Comparison of ENCODE assay signal across 20 cellular contexts in genomic region chr11:45486461-45486860, GRCh38.
DNase-seq lines count a peak whose midpoint lies in the region; ATAC-seq and TF ChIP-seq lines count a peak whose summit lies in the region.
"Had no signal": no experiment of that assay in that cellular context is flagged by ENCODE, and none has a peak within 500 bp of the region (broad histone marks: within the 10 kb centered on the region; RNA-seq: fewer than 3 reads in every experiment).

No MANE protein-coding gene starts in this region.

- H3K27me3 Mint-ChIP-seq in endodermal cell (ENCODE audit: insufficient read depth) (peaks cover 3% of the 10 kb centered on the region), neural progenitor cell (ENCODE audit: insufficient read depth, low read depth) (peaks cover 16% of the 10 kb centered on the region)

- H3K9ac ChIP-seq in endodermal cell (ENCODE audit: extremely low read depth, low read length, poor library complexity, severe bottlenecking) = no peak overlapping the region
- no peak overlapping the region for H3K9ac ChIP-seq in neural progenitor cell
- H3K9ac ChIP-seq: BLaER1 had no signal

- TF ChIP-seq CTCF in RWPE2 (IDR thresholded peaks at IDR 0.05; ENCODE audit: poor library complexity, severe bottlenecking) = no peak
- TF ChIP-seq CTCF in endodermal cell (conservative IDR thresholded peaks at IDR 0.05) = no peak
- no peak for TF ChIP-seq CTCF in neural progenitor cell (IDR thresholded peaks at IDR 0.05)
- TF ChIP-seq CTCF in stomach (IDR thresholded peaks at IDR 0.05) = no peak

- H3K4me2 ChIP-seq in neural progenitor cell = no peak overlapping the region
- H3K4me2 ChIP-seq: BLaER1, GM23338 had no signal

- TF ChIP-seq POLR2A in stomach (IDR thresholded peaks at IDR 0.05) = no peak

- peaks cover 24% of the 10 kb centered on the region for H3K27me3 ChIP-seq in RWPE2 (ENCODE audit: insufficient read depth, poor library complexity, severe bottlenecking)
- no peaks in the 10 kb centered on the region for H3K27me3 ChIP-seq in endodermal cell (ENCODE audit: control insufficient read depth, insufficient read depth, low read length, poor library complexity, severe bottlenecking)
- peaks cover 5% of the 10 kb centered on the region for H3K27me3 ChIP-seq in neural progenitor cell
- H3K27me3 ChIP-seq in stomach = peaks cover 0 to 68% (median 5%) of the 10 kb centered on the region in 3 donors
- H3K27me3 ChIP-seq: BLaER1 had no signal

- H4K20me1 ChIP-seq in neural progenitor cell (ENCODE audit: low read depth) = no peaks in the 10 kb centered on the region
- H4K20me1 ChIP-seq: BLaER1 had no signal

- H3K4me3 Mint-ChIP-seq in endodermal cell = no peak overlapping the region
- H3K4me3 Mint-ChIP-seq in neural progenitor cell = no peak overlapping the region
- H3K4me3 Mint-ChIP-seq: B cell; CD4-positive, CD25-positive, alpha-beta regulatory T cell; CD8-positive, alpha-beta T cell; GM23338; H9 had no signal

- H3K4me1 Mint-ChIP-seq in endodermal cell = peaks cover 20% of the 10 kb centered on the region
- H3K4me1 Mint-ChIP-seq in neural progenitor cell = peaks cover 44% of the 10 kb centered on the region
- H3K4me1 Mint-ChIP-seq: B cell; CD4-positive, CD25-positive, alpha-beta regulatory T cell had no signal

- no peak for TF ChIP-seq EP300 in stomach (IDR thresholded peaks at IDR 0.05)

- WGBS in endodermal cell (ENCODE audit: insufficient coverage in 1 of 2, insufficient read length in 1 of 2), 2 experiments = 82 to 93% methylated on average over 2 to 5 of the region's 6 CpGs
- 87 to 91% (median 89%) methylated on average over 6 of the region's 6 CpGs for WGBS in stomach, 5 donors

- H3K36me3 Mint-ChIP-seq in endodermal cell (ENCODE audit: low read depth) (no peaks in the 10 kb centered on the region), neural progenitor cell (no peaks in the 10 kb centered on the region)
- H3K36me3 Mint-ChIP-seq: CD4-positive, CD25-positive, alpha-beta regulatory T cell; CD8-positive, alpha-beta T cell had no signal

- no peak overlapping the region for H2AFZ ChIP-seq in neural progenitor cell (replicated peaks)
- H2AFZ ChIP-seq: GM23338 had no signal

- no peak for ATAC-seq in RWPE2 (ENCODE audit: low read depth)
- ATAC-seq: CD8-positive, alpha-beta T cell; GM12878; GM23338 had no signal

- H3K27ac Mint-ChIP-seq in endodermal cell (no peak overlapping the region), neural progenitor cell (peak overlapping the region; percentile 15)
- H3K27ac Mint-ChIP-seq: B cell; CD8-positive, alpha-beta T cell; GM23338; H9 had no signal

- H3K4me3 ChIP-seq in RWPE2 (ENCODE audit: severe bottlenecking) (no peak overlapping the region), endodermal cell (ENCODE audit: low read length) (no peak overlapping the region), neural progenitor cell (no peak overlapping the region), stomach (no peak overlapping the region)
- H3K4me3 ChIP-seq: BLaER1, GM12878, GM23338 had no signal

- H3K9me3 ChIP-seq in RWPE2 (ENCODE audit: severe bottlenecking) (no peaks in the 10 kb centered on the region), endodermal cell (ENCODE audit: control insufficient read depth, low read length) (no peaks in the 10 kb centered on the region), neural progenitor cell (ENCODE audit: low read depth) (no peaks in the 10 kb centered on the region), stomach (no peaks in the 10 kb centered on the region)
- H3K9me3 ChIP-seq: BLaER1 had no signal

- DNase-seq in RWPE2 (ENCODE audit: low spot score) (peak; percentile 9), endodermal cell (peak; percentile 13), neural progenitor cell (ENCODE audit: low spot score) (no peak), stomach (peak; percentile 22), retina (no peak), activated gamma-delta T cell (lab: John Stamatoyannopoulos, UW) (no peak), COLO668 (lab: John Stamatoyannopoulos, UW; ENCODE audit: unreplicated experiment) (no peak)
- DNase-seq: CD4-positive, CD25-positive, alpha-beta regulatory T cell; CD8-positive, alpha-beta T cell; DMS 273 treated with DMSO at 0.1 percent for 48 hours; DMS79; EL; GDM1; H9 had no signal

- H3K36me3 ChIP-seq in RWPE2 (ENCODE audit: low read depth) = no peaks in the 10 kb centered on the region
- H3K36me3 ChIP-seq in endodermal cell (ENCODE audit: control insufficient read depth, insufficient read depth, low read length) = no peaks in the 10 kb centered on the region
- no peaks in the 10 kb centered on the region for H3K36me3 ChIP-seq in neural progenitor cell
- H3K36me3 ChIP-seq in stomach = no peaks in the 10 kb centered on the region
- H3K36me3 ChIP-seq: BLaER1 had no signal

- H3K9me3 Mint-ChIP-seq in endodermal cell (no peaks in the 10 kb centered on the region), neural progenitor cell (no peaks in the 10 kb centered on the region)
- H3K9me3 Mint-ChIP-seq: CD8-positive, alpha-beta T cell; GM23338; H9 had no signal

- H3K27ac ChIP-seq in RWPE2 (ENCODE audit: poor library complexity, severe bottlenecking) (no peak overlapping the region), endodermal cell (ENCODE audit: low read depth, low read length) (no peak overlapping the region), neural progenitor cell (no peak overlapping the region), stomach (no peak overlapping the region)
- H3K27ac ChIP-seq: 22Rv1, BLaER1, C4-2B had no signal

- intact Hi-C loops in stomach (cut with DNase I; ENCODE audit: low total_unique reads) = no loop called here

- H3K79me2 ChIP-seq in neural progenitor cell (ENCODE audit: low read depth) = no peaks in the 10 kb centered on the region

- H3F3A ChIP-seq in neural progenitor cell (ENCODE audit: low read depth) = no peaks in the 10 kb centered on the region

- no peaks in the 10 kb centered on the region for H3K4me1 ChIP-seq in RWPE2 (ENCODE audit: insufficient read depth, poor library complexity, severe bottlenecking)
- no peaks in the 10 kb centered on the region for H3K4me1 ChIP-seq in endodermal cell (ENCODE audit: control insufficient read depth, insufficient read depth, low read length)
- H3K4me1 ChIP-seq in neural progenitor cell = peaks cover 8% of the 10 kb centered on the region
- H3K4me1 ChIP-seq in stomach = no peaks in the 10 kb centered on the region

Comparison
In these comparisons a context has a peak if more than half of its experiments do, and no peak if none do; other contexts are left out.
1. DNase-seq: peak in RWPE2 (single experiment), endodermal cell (single experiment) and stomach (single experiment); none in neural progenitor cell (single experiment), retina (single experiment), activated gamma-delta T cell (single experiment) and COLO668 (single experiment).